Comparison of ENCODE assay signal across 13 cellular contexts in genomic region chr17:80765241-80766022, GRCh38.
A peak's percentile ranks its signal among the peaks of the same experiment; 100 is the strongest.
DNase-seq lines count a peak whose midpoint lies in the region; ATAC-seq lines count a peak whose summit lies in the region.
"Had no signal": no experiment of that assay in that cellular context is flagged by ENCODE, and none has a peak within 500 bp of the region (broad histone marks: within the 10 kb centered on the region; RNA-seq: fewer than 3 reads in every experiment).

No MANE protein-coding gene starts in this region.

- no peaks in the 10 kb centered on the region for H3K9me3 ChIP-seq in SJCRH30 (replicated peaks)
- H3K9me3 ChIP-seq in effector memory CD4-positive, alpha-beta T cell (ENCODE audit: control insufficient read depth, low read length), result no peaks in the 10 kb centered on the region
- H3K9me3 ChIP-seq: heart right ventricle, thoracic aorta had no signal

- peak overlapping the region; percentile 8 for H3K27ac ChIP-seq in SJCRH30
- H3K27ac ChIP-seq in effector memory CD4-positive, alpha-beta T cell (ENCODE audit: insufficient read depth, low read length, poor library complexity, severe bottlenecking), result peak overlapping the region; percentile 74
- H3K27ac ChIP-seq: thoracic aorta, WERI-Rb-1 had no signal

- peak; percentile 46 to 62 for ATAC-seq in stimulated activated naive B cell treated with anti-CD40 and anti-IgM and Interleukin-4, amounts not matched to agents 10 μg/mL and 1 μg/mL and 100 μg/mL, for 72 hours (replicated peaks)
- ATAC-seq: heart right ventricle had no signal

- CTCF ChIA-PET in activated naive CD4-positive, alpha-beta T cell treated with anti-CD3 and anti-CD28 coated beads, Interleukin-2, amount 10 ng/mL, durations not matched to agents 7 days and 5 days (lab: Charles Lee), result interaction anchor here (0.6 to 1.3 kb wide), 4 partner anchors 9 to 20 kb away, joined by 3 to 5 read pairs (median 4); no protein-coding TSS in a partner anchor

- DNase-seq in activated naive CD4-positive, alpha-beta T cell treated with anti-CD3 and anti-CD28 coated beads, Interleukin-2, amount 10 ng/mL, durations not matched to agents 7 days and 5 days, result no peak
- DNase-seq in activated naive CD4-positive, alpha-beta T cell (lab: John Stamatoyannopoulos, UW), result no peak
- DNase-seq in SJCRH30 (no peak), HPDE6-E6E7 (ENCODE audit: extremely low spot score) (no peak), inferior parietal cortex (ENCODE audit: extremely low spot score) (no peak), SW480 (ENCODE audit: low spot score) (no peak)
- peak in 1 of 3 donors; percentile 15 for DNase-seq in effector memory CD4-positive, alpha-beta T cell
- no peak for DNase-seq in stimulated activated naive B cell treated with anti-CD40 and anti-IgM and Interleukin-4, amounts not matched to agents 10 μg/mL and 1 μg/mL and 100 μg/mL, for 72 hours
- DNase-seq: amniotic stem cell, heart right ventricle, NCI-H2227 treated with DMSO at 0.1 percent for 48 hours, WERI-Rb-1 had no signal

- H3K4me3 ChIP-seq in SJCRH30, result no peak overlapping the region
- H3K4me3 ChIP-seq in effector memory CD4-positive, alpha-beta T cell (ENCODE audit: insufficient read depth, low read depth, low read length, poor library complexity, severe bottlenecking), result peak overlapping the region; percentile 32
- H3K4me3 ChIP-seq: thoracic aorta had no signal

- H3K9me3 Mint-ChIP-seq in activated naive CD4-positive, alpha-beta T cell treated with anti-CD3 and anti-CD28 coated beads, Interleukin-2, amount 10 ng/mL, durations not matched to agents 7 days and 5 days, result no peaks in the 10 kb centered on the region
- H3K9me3 Mint-ChIP-seq in stimulated activated naive B cell treated with anti-CD40 and anti-IgM and Interleukin-4, amounts not matched to agents 10 μg/mL and 1 μg/mL and 100 μg/mL, for 72 hours, result no peaks in the 10 kb centered on the region

- H3K4me3 Mint-ChIP-seq in activated naive CD4-positive, alpha-beta T cell treated with anti-CD3 and anti-CD28 coated beads, Interleukin-2, amount 10 ng/mL, durations not matched to agents 7 days and 5 days, result peak overlapping the region; percentile 16
- peak overlapping the region in 1 of 2 donors; percentile 6 for H3K4me3 Mint-ChIP-seq in stimulated activated naive B cell treated with anti-CD40 and anti-IgM and Interleukin-4, amounts not matched to agents 10 μg/mL and 1 μg/mL and 100 μg/mL, for 72 hours

- peaks cover 28% of the 10 kb centered on the region for H3K4me1 ChIP-seq in SJCRH30
- peaks cover 43% of the 10 kb centered on the region for H3K4me1 ChIP-seq in effector memory CD4-positive, alpha-beta T cell (ENCODE audit: control insufficient read depth, insufficient read depth, low read length, poor library complexity, severe bottlenecking)

- no peaks in the 10 kb centered on the region for H3K27me3 ChIP-seq in SJCRH30
- H3K27me3 ChIP-seq in effector memory CD4-positive, alpha-beta T cell (replicated peaks; ENCODE audit: control insufficient read depth, insufficient read depth, low read length, poor library complexity, severe bottlenecking), result no peaks in the 10 kb centered on the region
- H3K27me3 ChIP-seq: heart right ventricle had no signal

- no peaks in the 10 kb centered on the region for H3K27me3 Mint-ChIP-seq in activated naive CD4-positive, alpha-beta T cell treated with anti-CD3 and anti-CD28 coated beads, Interleukin-2, amount 10 ng/mL, durations not matched to agents 7 days and 5 days
- H3K27me3 Mint-ChIP-seq in stimulated activated naive B cell treated with anti-CD40 and anti-IgM and Interleukin-4, amounts not matched to agents 10 μg/mL and 1 μg/mL and 100 μg/mL, for 72 hours, result no peaks in the 10 kb centered on the region

- H3K36me3 Mint-ChIP-seq in activated naive CD4-positive, alpha-beta T cell treated with anti-CD3 and anti-CD28 coated beads, Interleukin-2, amount 10 ng/mL, durations not matched to agents 7 days and 5 days, result peaks cover 35% of the 10 kb centered on the region
- peaks cover 15 to 29% of the 10 kb centered on the region in 2 donors for H3K36me3 Mint-ChIP-seq in stimulated activated naive B cell treated with anti-CD40 and anti-IgM and Interleukin-4, amounts not matched to agents 10 μg/mL and 1 μg/mL and 100 μg/mL, for 72 hours

- H3K4me1 Mint-ChIP-seq in activated naive CD4-positive, alpha-beta T cell treated with anti-CD3 and anti-CD28 coated beads, Interleukin-2, amount 10 ng/mL, durations not matched to agents 7 days and 5 days, result peaks cover 90% of the 10 kb centered on the region
- H3K4me1 Mint-ChIP-seq in stimulated activated naive B cell treated with anti-CD40 and anti-IgM and Interleukin-4, amounts not matched to agents 10 μg/mL and 1 μg/mL and 100 μg/mL, for 72 hours, result peaks cover 28 to 41% of the 10 kb centered on the region in 2 donors

- peak overlapping the region; percentile 92 for H3K27ac Mint-ChIP-seq in activated naive CD4-positive, alpha-beta T cell treated with anti-CD3 and anti-CD28 coated beads, Interleukin-2, amount 10 ng/mL, durations not matched to agents 7 days and 5 days
- H3K27ac Mint-ChIP-seq in stimulated activated naive B cell treated with anti-CD40 and anti-IgM and Interleukin-4, amounts not matched to agents 10 μg/mL and 1 μg/mL and 100 μg/mL, for 72 hours, result peak overlapping the region; percentile 9

- H3K36me3 ChIP-seq in SJCRH30, result no peaks in the 10 kb centered on the region
- no peaks in the 10 kb centered on the region for H3K36me3 ChIP-seq in effector memory CD4-positive, alpha-beta T cell (ENCODE audit: control insufficient read depth, insufficient read depth, low read length)
- H3K36me3 ChIP-seq: thoracic aorta, WERI-Rb-1 had no signal
